8 cellular contexts compared by ENCODE assay signal in genomic region chr6:138107078-138107751, GRCh38. TPM values are rescaled to one million over a fixed set of nuclear protein-coding genes. Genes with fewer than 3 reads are reported as not detected.
A peak's percentile ranks its signal among the peaks of the same experiment; 100 is the strongest.
DNase-seq lines count a peak whose midpoint lies in the region; ATAC-seq and TF ChIP-seq lines count a peak whose summit lies in the region.

Gene PERP, minus strand, starts transcription at chr6:138107419. Its CDS starts 79 bp downstream, at chr6:138107340.

- H3K4me3 ChIP-seq in left ventricle myocardium inferior (peak within 1 kb of the TSS; percentile 83), urinary bladder (ENCODE audit: low read depth, low read length) (peak within 1 kb of the TSS; percentile 57)

- DNase-seq in AG08395 (ENCODE audit: low spot score) (peak; percentile 68), SW480 (ENCODE audit: low spot score) (peak; percentile 79), left ventricle myocardium inferior (peak; percentile 60), pulmonary artery endothelial cell (ENCODE audit: low read depth, low spot score) (no peak)

- peak; percentile 9 for TF ChIP-seq CTCF in left ventricle myocardium inferior (IDR thresholded peaks at IDR 0.05; ENCODE audit: borderline replicate concordance)

- ATAC-seq in GM18909 (IDR thresholded peaks at IDR 0.05; ENCODE audit: poor library complexity, unreplicated experiment) (peak; percentile 70), HG03442 (IDR thresholded peaks at IDR 0.05; ENCODE audit: unreplicated experiment) (peak; percentile 74)

- H3K36me3 ChIP-seq in left ventricle myocardium inferior = no peaks in the 10 kb centered on the region
- H3K36me3 ChIP-seq in urinary bladder (ENCODE audit: insufficient read depth) = no peaks in the 10 kb centered on the region

- intact Hi-C loops in left ventricle myocardium inferior (cut with micrococcal nuclease) = loop anchor here (5.0 kb wide), 1 partner anchor 400 kb away; no protein-coding TSS in a partner anchor

- WGBS in adipose tissue, 3 donors = 0 to 1% (median 1%) methylated on average over 56 to 83 of the region's 83 CpGs
- WGBS in urinary bladder = under 1% methylated on average over 83 of the region's 83 CpGs

- no peaks in the 10 kb centered on the region for H3K9me3 ChIP-seq in left ventricle myocardium inferior (replicated peaks)

- H3K27ac ChIP-seq in adipose tissue (ENCODE audit: low read depth, low read length) = no peak within 1 kb of the TSS
- H3K27ac ChIP-seq in left ventricle myocardium inferior (replicated peaks) = peak within 1 kb of the TSS; percentile 90
- peak within 1 kb of the TSS; percentile 96 for H3K27ac ChIP-seq in urinary bladder (ENCODE audit: low read depth)

- H3K27me3 ChIP-seq in left ventricle myocardium inferior (ENCODE audit: low read depth) = peaks cover 33% of the 10 kb centered on the region

- H3K4me1 ChIP-seq in left ventricle myocardium inferior (peaks cover 28% of the 10 kb centered on the region), urinary bladder (ENCODE audit: insufficient read depth) (no peaks in the 10 kb centered on the region)

RNA-seq across cellular contexts. Expression of gene PERP, which starts in this region (rescaled TPM):
- polyA plus RNA-seq in adipose tissue (10 to 100 TPM; 12.4 to 24.0 (median 16.0) TPM), urinary bladder (28.8 TPM)
- total RNA-seq in left ventricle myocardium inferior (53.9 TPM), pulmonary artery endothelial cell (19.0 and 23.7 TPM in 2 replicates), urinary bladder (27.6 TPM)
